In the genomic region with DNA sequence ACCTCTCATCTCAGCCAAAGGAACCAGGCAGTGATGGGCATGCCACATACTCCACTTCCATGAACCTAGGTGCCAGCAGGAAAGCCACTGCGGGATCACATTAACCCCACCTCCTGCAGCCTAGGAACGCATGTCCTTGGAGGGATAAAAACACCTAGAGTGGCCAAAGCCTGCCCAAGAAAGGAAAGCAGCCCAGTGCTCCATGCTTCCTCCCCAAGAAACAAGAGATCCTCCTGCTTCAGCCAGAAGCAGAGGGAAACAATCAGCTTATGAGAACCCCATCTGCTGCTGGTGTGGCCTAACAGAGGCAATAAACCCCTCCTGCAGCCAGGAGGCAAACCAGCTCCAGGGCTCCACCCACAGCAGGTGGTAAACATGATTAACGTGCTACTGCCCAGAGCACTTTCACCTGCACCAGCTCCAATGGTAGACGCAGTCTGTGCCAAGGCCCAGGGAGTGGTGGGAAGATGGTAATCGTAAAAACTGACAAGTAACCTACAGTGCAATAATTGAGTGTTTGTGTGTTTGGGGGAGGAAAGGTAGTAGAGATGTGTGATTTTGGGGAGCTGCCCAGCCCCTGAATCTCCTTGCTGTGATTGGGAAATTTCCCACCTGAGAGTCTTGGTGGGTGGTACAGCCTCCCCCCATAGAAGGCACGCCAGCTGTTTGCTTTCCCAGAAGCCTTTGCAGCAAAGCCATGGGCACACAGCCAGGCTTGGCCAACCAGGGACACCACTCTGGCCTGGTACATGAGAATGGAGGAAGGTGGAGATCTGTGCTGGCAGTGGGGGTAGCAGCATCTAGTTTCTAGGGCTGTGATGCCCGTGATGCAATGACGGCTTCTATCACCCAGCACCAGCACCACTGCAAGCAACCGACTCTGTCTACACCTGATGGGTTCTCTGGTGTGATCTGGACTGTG, we compare ENCODE assay signal across 12 cellular contexts. TPM values are rescaled to one million over a fixed set of nuclear protein-coding genes. Genes with fewer than 3 reads are reported as not detected.
DNase-seq lines count a peak whose midpoint lies in the region; ATAC-seq and TF ChIP-seq lines count a peak whose summit lies in the region.
"Had no signal": no experiment of that assay in that cellular context is flagged by ENCODE, and none has a peak within 500 bp of the region (broad histone marks: within the 10 kb centered on the region; RNA-seq: fewer than 3 reads in every experiment).

No MANE protein-coding gene starts in this region.

- BruUV-seq in OCI-LY7 (replicated peaks; lab: Mats Ljungman, UMichigan), result no TSS peak

- H3K27ac Mint-ChIP-seq in memory B cell, result peak overlapping the region; percentile 62
- H3K27ac Mint-ChIP-seq: stimulated activated naive B cell treated with anti-CD40 and anti-IgM and Interleukin-4, amounts not matched to agents 10 μg/mL and 1 μg/mL and 100 μg/mL, for 72 hours had no signal

- H3K9me3 Mint-ChIP-seq in memory B cell, result no peaks in the 10 kb centered on the region

- H3K9me2 ChIP-seq in OCI-LY7 (ENCODE audit: insufficient read depth, low read length), result no peaks in the 10 kb centered on the region

- no peak overlapping the region for H3K4me3 ChIP-seq in OCI-LY7 (ENCODE audit: low read depth, low read length, poor library complexity, severe bottlenecking)
- H3K4me3 ChIP-seq: gastroesophageal sphincter, left lung had no signal

- POLR2A ChIA-PET in OCI-LY7 (lab: Charles Lee), result interaction anchor here (0.6 to 2.9 kb wide), 12 partner anchors 10 to 376 kb away, joined by 3 to 12 read pairs (median 4); no protein-coding TSS in a partner anchor

- peaks cover 24% of the 10 kb centered on the region for H3K36me3 ChIP-seq in OCI-LY7 (ENCODE audit: insufficient read depth, low read length)
- H3K36me3 ChIP-seq: gastroesophageal sphincter, left lung had no signal

- no peak overlapping the region for H2AFZ ChIP-seq in OCI-LY7 (ENCODE audit: low read length)

- H3K36me3 Mint-ChIP-seq in memory B cell, result peaks cover 3% of the 10 kb centered on the region

- peak overlapping the region; percentile 30 for H3K4me2 ChIP-seq in OCI-LY7 (ENCODE audit: low read length)

- peaks cover 66% of the 10 kb centered on the region for H3K4me1 Mint-ChIP-seq in memory B cell

- H4K20me1 ChIP-seq in OCI-LY7 (ENCODE audit: insufficient read depth, low read length), result no peaks in the 10 kb centered on the region

- H3K4me3 Mint-ChIP-seq in memory B cell, result no peak overlapping the region
- H3K4me3 Mint-ChIP-seq: stimulated activated naive B cell treated with anti-CD40 and anti-IgM and Interleukin-4, amounts not matched to agents 10 μg/mL and 1 μg/mL and 100 μg/mL, for 72 hours had no signal

- no peaks in the 10 kb centered on the region for H3K79me2 ChIP-seq in OCI-LY7 (ENCODE audit: insufficient read depth, low read depth, low read length)

- ATAC-seq in memory B cell (ENCODE audit: low read depth) (no peak), HG03095 (IDR thresholded peaks at IDR 0.05; ENCODE audit: unreplicated experiment) (no peak), GM19452 (IDR thresholded peaks at IDR 0.05; ENCODE audit: unreplicated experiment) (no peak)
- ATAC-seq: gastroesophageal sphincter; left lung; stimulated activated naive B cell treated with anti-CD40 and anti-IgM and Interleukin-4, amounts not matched to agents 10 μg/mL and 1 μg/mL and 100 μg/mL, for 72 hours had no signal

- no peaks in the 10 kb centered on the region for H3K9me3 ChIP-seq in OCI-LY7 (ENCODE audit: low read length)
- H3K9me3 ChIP-seq: gastroesophageal sphincter, left lung had no signal

- H3K27me3 Mint-ChIP-seq in memory B cell, result no peaks in the 10 kb centered on the region
- H3K27me3 Mint-ChIP-seq: stimulated activated naive B cell treated with anti-CD40 and anti-IgM and Interleukin-4, amounts not matched to agents 10 μg/mL and 1 μg/mL and 100 μg/mL, for 72 hours had no signal

- peak; percentile 33 for TF ChIP-seq CTCF in OCI-LY7 (conservative IDR thresholded peaks at IDR 0.05; ENCODE audit: low read length)

- DNase-seq in ELF-1 (ENCODE audit: low read depth, low spot score) (peak; percentile 64), NCI-H1436 (lab: John Stamatoyannopoulos, UW) (peak; percentile 50), OCI-LY7 (ENCODE audit: low spot score) (peak; percentile 70), memory B cell (ENCODE audit: low spot score in 2 of 2) (no peak), kidney tubule cell (ENCODE audit: low spot score) (no peak)
- DNase-seq in stimulated activated CD4-positive, alpha-beta T cell treated with anti-CD3 and anti-CD28 coated beads, Interleukin-4, amount 100 ng/mL, for 24 hours, result no peak
- DNase-seq: amniotic stem cell; left lung; stimulated activated naive B cell treated with anti-CD40 and anti-IgM and Interleukin-4, amounts not matched to agents 10 μg/mL and 1 μg/mL and 100 μg/mL, for 72 hours had no signal

- H3K27ac ChIP-seq in OCI-LY7 (ENCODE audit: low read depth, low read length, poor library complexity, severe bottlenecking), result peak overlapping the region; percentile 6
- H3K27ac ChIP-seq: gastroesophageal sphincter, left lung had no signal

- intact Hi-C loops in OCI-LY7 (cut with micrococcal nuclease; ENCODE audit: unreplicated experiment), result loop anchor here (2.0 to 5.0 kb wide), 2 partner anchors 42 to 108 kb away; a partner anchor contains a TSS

- peaks cover 63% of the 10 kb centered on the region for H3K4me1 ChIP-seq in OCI-LY7 (ENCODE audit: insufficient read depth, low read length, poor library complexity, severe bottlenecking)

- CTCF ChIA-PET in OCI-LY7 (lab: Charles Lee; ENCODE audit: unreplicated experiment), result interaction anchor here (0.6 to 0.9 kb wide), 3 partner anchors 99 to 153 kb away, joined by 3 read pairs; no protein-coding TSS in a partner anchor

RNA-seq across cellular contexts. Expression of a gene that starts 50.6 kb away (rescaled TPM):
- total RNA-seq in OCI-LY7 (2014; rRNA removed; shearing (Covaris generic)), result 52.9 and 69.2 TPM in 2 replicates
- 46.2 and 50.5 TPM in 2 replicates for total RNA-seq in OCI-LY7 (2022)

Comparison
In these comparisons a context has a peak if more than half of its experiments do, and no peak if none do; other contexts are left out.
1. DNase-seq: peak in ELF-1 (single experiment), NCI-H1436 (single experiment) and OCI-LY7 (single experiment); none in memory B cell (0 of 2), stimulated activated CD4-positive, alpha-beta T cell treated with anti-CD3 and anti-CD28 coated beads, Interleukin-4, amount 100 ng/mL, for 24 hours (single experiment) and kidney tubule cell (single experiment).